23 cellular contexts compared by ENCODE assay signal in the genomic region with DNA sequence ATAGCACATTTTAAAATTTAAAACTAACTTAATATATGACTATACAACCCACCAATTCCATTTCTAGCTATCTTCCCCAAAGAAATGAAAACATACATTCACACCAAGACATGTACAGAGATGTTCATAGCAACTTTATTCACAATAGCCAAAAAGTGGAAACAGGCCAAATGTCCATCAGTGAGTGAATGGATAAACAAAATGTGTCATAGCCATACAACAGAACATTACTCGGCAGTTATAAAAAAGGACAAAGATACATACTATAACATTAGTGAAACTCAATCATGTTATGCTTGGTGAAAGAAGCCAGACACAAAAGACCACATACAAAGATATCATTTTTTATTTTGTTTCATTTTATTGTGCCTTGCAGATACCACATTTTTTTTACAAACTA.
"Had no signal": no experiment of that assay in that cellular context is flagged by ENCODE, and none has a peak within 500 bp of the region (broad histone marks: within the 10 kb centered on the region; RNA-seq: fewer than 3 reads in every experiment).

No MANE protein-coding gene starts in this region.

- H3K27me3 ChIP-seq: cardiac muscle cell had no signal

- FAIRE-seq: astrocyte, TTC549 had no signal

- H3K4me3 ChIP-seq: cardiac muscle cell, PC-9 had no signal

- DNase-seq: activated B cell treated with CpG ODN at 0.5 μM for 24 hours; activated CD4-positive, alpha-beta memory T cell treated with anti-CD3 and anti-CD28 coated beads for 36 hours; activated CD4-positive, alpha-beta T cell treated with anti-CD3 and anti-CD28 coated beads, Interleukin-2, amount 10 ng/mL, durations not matched to agents 7 days and 5 days; activated CD8-positive, alpha-beta memory T cell treated with anti-CD3 and anti-CD28 coated beads for 24 hours; activated effector memory CD4-positive, alpha-beta T cell treated with anti-CD3 and anti-CD28 coated beads, Interleukin-2, amount 50 U/mL, for 16 hours; activated naive CD4-positive, alpha-beta T cell treated with Interleukin-2 at 50 U/mL for 16 hours; activated T-cell treated with anti-CD3 and anti-CD28 coated beads, Interleukin-2, amount 50 U/mL, for 4 hours; amygdala; NCI-H1105 treated with DMSO at 0.1 percent for 48 hours; NCI-H1436 treated with DMSO at 0.1 percent for 48 hours; NCI-H187; NCI-H2081; NCI-H510A treated with DMSO at 0.1 percent for 48 hours; NCI-H69; NK-92 treated with Interleukin-12 subunit alpha and Interleukin-12 subunit beta, amount 100 ng/mL, for 24 hours; PC-9; SHP77 treated with DMSO at 0.1 percent for 48 hours; T-cell; T-helper 2 cell; T1000 had no signal

- H3K36me3 ChIP-seq: cardiac muscle cell had no signal
